In genomic region chr4:6889101-6889735, GRCh38 we compare ENCODE assay signal across 1 cellular context.
TF ChIP-seq lines count a peak whose summit lies in the region.

No MANE protein-coding gene starts in this region.

TF ChIP-seq in H1, 55 proteins besides CTCF, POLR2A, EP300 and RAD21:
- TF ChIP-seq NRF1 (IDR thresholded peaks at IDR 0.05; ENCODE audit: low read depth, low read length): no peak
